ENCODE assay signal across 18 cellular contexts in the genomic region with DNA sequence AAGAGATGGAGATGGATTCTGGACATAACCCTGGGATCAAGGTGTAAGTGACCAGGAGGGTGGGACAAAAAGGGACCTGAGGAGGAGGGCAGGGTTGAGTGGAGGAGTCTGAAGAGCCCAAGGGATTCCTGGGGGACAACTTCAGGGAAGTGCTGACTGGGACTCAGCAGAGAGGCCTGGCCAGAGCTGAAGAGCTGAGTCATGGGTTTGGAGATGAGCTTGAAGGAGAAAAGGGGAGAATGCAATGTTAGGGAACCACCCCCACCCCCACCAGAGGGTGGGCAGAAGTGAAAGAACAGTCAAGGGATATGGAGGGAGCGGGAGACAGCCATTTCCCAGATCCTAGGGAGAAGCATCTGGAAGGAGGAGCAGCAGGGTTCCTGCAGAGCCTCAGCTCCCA. TPM values are rescaled to one million over a fixed set of nuclear protein-coding genes. Genes with fewer than 3 reads are reported as not detected.
A peak's percentile ranks its signal among the peaks of the same experiment; 100 is the strongest.
DNase-seq lines count a peak whose midpoint lies in the region; ATAC-seq, FAIRE-seq and TF ChIP-seq lines count a peak whose summit lies in the region.
"Had no signal": no experiment of that assay in that cellular context is flagged by ENCODE, and none has a peak within 500 bp of the region (broad histone marks: within the 10 kb centered on the region; RNA-seq: fewer than 3 reads in every experiment).

No MANE protein-coding gene starts in this region.

- TF ChIP-seq RAD21 in IMR-90 (IDR thresholded peaks at IDR 0.05; ENCODE audit: low read length) (no peak), K562 (CRISPR knock-in tag; conservative IDR thresholded peaks at IDR 0.05 in 1 of 2, IDR thresholded peaks at IDR 0.05 in 1 of 2) (no peak)

- peak overlapping the region; percentile 40 for H3K27ac Mint-ChIP-seq in activated CD4-positive, alpha-beta memory T cell treated with anti-CD3 and anti-CD28 coated beads for 36 hours
- no peak overlapping the region for H3K27ac Mint-ChIP-seq in activated CD4-positive, alpha-beta memory T cell treated with anti-CD3 and anti-CD28 coated beads, Interleukin-2, amount 10 ng/mL, durations not matched to agents 7 days and 5 days

- no peaks in the 10 kb centered on the region for H3K36me3 ChIP-seq in IMR-90 (ENCODE audit: control insufficient read depth, insufficient read depth, low read length)
- no peaks in the 10 kb centered on the region for H3K36me3 ChIP-seq in K562 (ENCODE audit: control insufficient read depth, insufficient read depth, low read length)
- no peaks in the 10 kb centered on the region for H3K36me3 ChIP-seq in neuronal stem cell (replicated peaks in 1 of 2; ENCODE audit: control insufficient read depth in 2 of 2, insufficient read depth in 2 of 2, low read length in 2 of 2)

- intact Hi-C loops in activated CD4-positive, alpha-beta memory T cell treated with anti-CD3 and anti-CD28 coated beads for 36 hours (cut with micrococcal nuclease) = no loop called here
- intact Hi-C loops in IMR-90 (cut with micrococcal nuclease) (no loop called here), K562 (cut with micrococcal nuclease) (no loop called here)

- in situ Hi-C loops in IMR-90 (cut with MboI; ENCODE audit: low sequenced_read_pairs) (no loop called here), K562 (cut with MboI) (no loop called here)

- no peak overlapping the region for H3K9ac ChIP-seq in IMR-90 (ENCODE audit: low read depth, low read length)
- no peak overlapping the region for H3K9ac ChIP-seq in K562 (ENCODE audit: insufficient read depth in 1 of 2, low read depth in 2 of 2, low read length in 2 of 2)
- no peak overlapping the region for H3K9ac ChIP-seq in neuronal stem cell (ENCODE audit: low read depth, low read length, poor library complexity)
- H3K9ac ChIP-seq: BLaER1 treated with 17β-estradiol and CSF1 and Interleukin-3, amounts not matched to agents 10 nM and 100 nM had no signal

- no peak overlapping the region for H3K56ac ChIP-seq in IMR-90 (ENCODE audit: extremely low read depth, insufficient read depth, low read length)

- dilution Hi-C loops in IMR-90 (cut with HindIII; ENCODE audit: low sequenced_read_pairs, unreplicated experiment) = no loop called here

- H3K79me1 ChIP-seq in IMR-90 (ENCODE audit: low read depth in 1 of 2, low read length in 2 of 2) (no peaks in the 10 kb centered on the region), neuronal stem cell (ENCODE audit: low read depth, low read length) (no peaks in the 10 kb centered on the region)

- H2BK120ac ChIP-seq in IMR-90 (ENCODE audit: low read depth, low read length) (no peak overlapping the region), neuronal stem cell (ENCODE audit: low read depth, low read length) (no peak overlapping the region)

- POLR2A ChIA-PET in activated CD4-positive, alpha-beta memory T cell treated with anti-CD3 and anti-CD28 coated beads for 36 hours (lab: Charles Lee) = no interaction called here
- POLR2A ChIA-PET in activated CD4-positive, alpha-beta memory T cell treated with anti-CD3 and anti-CD28 coated beads, Interleukin-2, amount 10 ng/mL, durations not matched to agents 7 days and 5 days (lab: Charles Lee) = no interaction called here
- POLR2A ChIA-PET in IMR-90 (lab: Charles Lee; ENCODE audit: unreplicated experiment) = no interaction called here
- POLR2A ChIA-PET in K562 (lab: Yijun Ruan, JAX) = no interaction called here

- peaks cover 41% of the 10 kb centered on the region for H3K4me1 Mint-ChIP-seq in activated CD4-positive, alpha-beta memory T cell treated with anti-CD3 and anti-CD28 coated beads for 36 hours (ENCODE audit: low read depth)
- H3K4me1 Mint-ChIP-seq in activated CD4-positive, alpha-beta memory T cell treated with anti-CD3 and anti-CD28 coated beads, Interleukin-2, amount 10 ng/mL, durations not matched to agents 7 days and 5 days = peaks cover 6% of the 10 kb centered on the region

- ATAC-seq in IMR-90 (ENCODE audit: low read depth) = no peak
- no peak for ATAC-seq in K562
- ATAC-seq in HG02981 (IDR thresholded peaks at IDR 0.05; ENCODE audit: unreplicated experiment) = no peak
- ATAC-seq: GM12878 had no signal

- H2AFZ ChIP-seq in IMR-90 (replicated peaks; ENCODE audit: low read length, poor library complexity) = peak overlapping the region; percentile 16
- H2AFZ ChIP-seq in K562 (ENCODE audit: low read depth, low read length) = no peak overlapping the region
- no peak overlapping the region for H2AFZ ChIP-seq in neuronal stem cell (ENCODE audit: low read length)

- H4K91ac ChIP-seq in IMR-90 (ENCODE audit: insufficient read depth, low read depth, low read length) = no peak overlapping the region
- H4K91ac ChIP-seq in neuronal stem cell (ENCODE audit: low read depth, low read length, poor library complexity) = no peak overlapping the region

- no peak overlapping the region for H2AK5ac ChIP-seq in IMR-90 (ENCODE audit: low read depth, low read length)
- H2AK5ac ChIP-seq in neuronal stem cell (ENCODE audit: low read depth, low read length) = no peak overlapping the region

- no peak overlapping the region for H3K4me3 ChIP-seq in IMR-90 (ENCODE audit: insufficient read depth, low read depth, low read length)
- no peak overlapping the region for H3K4me3 ChIP-seq in K562
- no peak overlapping the region for H3K4me3 ChIP-seq in neuronal stem cell (ENCODE audit: low read length in 2 of 2)
- H3K4me3 ChIP-seq: BLaER1 treated with 17β-estradiol and CSF1 and Interleukin-3, amounts not matched to agents 10 nM and 100 nM; GM12878 had no signal

- H3K18ac ChIP-seq in IMR-90 (ENCODE audit: low read depth, low read length) = no peak overlapping the region
- no peak overlapping the region for H3K18ac ChIP-seq in neuronal stem cell (ENCODE audit: low read length)

- no peak overlapping the region for H2BK12ac ChIP-seq in neuronal stem cell (ENCODE audit: low read length)

- H2BK5ac ChIP-seq in IMR-90 (ENCODE audit: low read depth, low read length, poor library complexity, severe bottlenecking) = no peak overlapping the region
- H2BK5ac ChIP-seq in neuronal stem cell (ENCODE audit: low read length) = no peak overlapping the region

- H3K14ac ChIP-seq in IMR-90 (replicated peaks; ENCODE audit: low read depth, low read length) (no peak overlapping the region), neuronal stem cell (ENCODE audit: low read length) (no peak overlapping the region)

- CTCF ChIA-PET in activated CD4-positive, alpha-beta memory T cell treated with anti-CD3 and anti-CD28 coated beads for 36 hours (lab: Charles Lee) = no interaction called here
- CTCF ChIA-PET in activated CD4-positive, alpha-beta memory T cell treated with anti-CD3 and anti-CD28 coated beads, Interleukin-2, amount 10 ng/mL, durations not matched to agents 7 days and 5 days (lab: Charles Lee) = no interaction called here
- CTCF ChIA-PET in IMR-90 (lab: Yijun Ruan, JAX) = no interaction called here
- CTCF ChIA-PET in K562 (lab: Yijun Ruan, JAX; ENCODE audit: low intra/inter-chr PET ratio) = no interaction called here

- peak overlapping the region; percentile 34 for H2AK9ac ChIP-seq in IMR-90 (replicated peaks; ENCODE audit: low read depth, low read length, poor library complexity)

- FAIRE-seq in K562 (lab: Jason Lieb, UNC) (no peak), frontal cortex (lab: Jason Lieb, UNC) (no peak)
- FAIRE-seq: GM12878, GM18507, H54 had no signal

- no peak overlapping the region for H3K27ac ChIP-seq in IMR-90 (ENCODE audit: insufficient read depth, low read length)
- no peak overlapping the region for H3K27ac ChIP-seq in K562 (ENCODE audit: extremely low read depth, low read depth, low read length)
- no peak overlapping the region for H3K27ac ChIP-seq in neuronal stem cell (replicated peaks; ENCODE audit: low read length)
- H3K27ac ChIP-seq: BLaER1 treated with 17β-estradiol and CSF1 and Interleukin-3, amounts not matched to agents 10 nM and 100 nM had no signal

- H3K36me3 Mint-ChIP-seq in activated CD4-positive, alpha-beta memory T cell treated with anti-CD3 and anti-CD28 coated beads for 36 hours = peaks cover 8% of the 10 kb centered on the region
- H3K36me3 Mint-ChIP-seq in activated CD4-positive, alpha-beta memory T cell treated with anti-CD3 and anti-CD28 coated beads, Interleukin-2, amount 10 ng/mL, durations not matched to agents 7 days and 5 days (ENCODE audit: low read depth) = no peaks in the 10 kb centered on the region

- H3K9me3 ChIP-seq in IMR-90 (ENCODE audit: control insufficient read depth, insufficient read depth, low read length) (no peaks in the 10 kb centered on the region), K562 (replicated peaks; ENCODE audit: control insufficient read depth, insufficient read depth, low read depth, low read length) (no peaks in the 10 kb centered on the region), neuronal stem cell (replicated peaks in 1 of 2; ENCODE audit: control insufficient read depth in 2 of 2, insufficient read depth in 1 of 2, low read depth in 1 of 2, low read length in 2 of 2) (peaks cover 0 to 1% of the 10 kb centered on the region in 2 donors)
- H3K9me3 ChIP-seq: BLaER1 treated with 17β-estradiol and CSF1 and Interleukin-3, amounts not matched to agents 10 nM and 100 nM had no signal

- H3K9me1 ChIP-seq in IMR-90 (ENCODE audit: insufficient read depth, low read length) (no peaks in the 10 kb centered on the region; the same call in 1 of the 2 replicates), K562 (ENCODE audit: control insufficient read depth, insufficient read depth, low read length) (no peaks in the 10 kb centered on the region)

- H3K27me3 ChIP-seq in IMR-90 (ENCODE audit: control insufficient read depth, insufficient read depth, low read length) (no peaks in the 10 kb centered on the region), K562 (ENCODE audit: control insufficient read depth in 2 of 2, insufficient read depth in 2 of 2, low read length in 2 of 2) (peaks cover 0 to 7% of the 10 kb centered on the region in 2 experiments; a peak in 1 of 5 replicates), neuronal stem cell (ENCODE audit: control insufficient read depth in 3 of 3, insufficient read depth in 3 of 3, low read depth in 1 of 3, low read length in 3 of 3) (no peaks in the 10 kb centered on the region)
- H3K27me3 ChIP-seq: BLaER1 treated with 17β-estradiol and CSF1 and Interleukin-3, amounts not matched to agents 10 nM and 100 nM had no signal

- H3K79me2 ChIP-seq in K562 (ENCODE audit: control insufficient read depth, insufficient read depth, low read length) = no peaks in the 10 kb centered on the region

- WGBS in IMR-90 (ENCODE audit: extremely low coverage in 2 of 2, insufficient read length in 1 of 2), 2 experiments = no CpG with 5 or more reads among the region's 1 CpG
- no CpG with 5 or more reads among the region's 1 CpG for WGBS in K562 (ENCODE audit: insufficient coverage, low coverage, missing lambda C conversion rate)
- no CpG with 5 or more reads among the region's 1 CpG for WGBS in neuronal stem cell (ENCODE audit: extremely low coverage in 2 of 2, insufficient read length in 2 of 2, insufficient replicate concordance in 1 of 2), 2 donors

- TF ChIP-seq CTCF in IMR-90 (conservative IDR thresholded peaks at IDR 0.05; ENCODE audit: low read depth, low read length) = no peak
- no peak for TF ChIP-seq CTCF in K562 (IDR thresholded peaks at IDR 0.05 in 2 of 3, conservative IDR thresholded peaks at IDR 0.05 in 1 of 3; ENCODE audit: insufficient read depth in 2 of 3, low read depth in 1 of 3, low read length in 3 of 3)

- H3K23ac ChIP-seq in IMR-90 (ENCODE audit: low read depth, low read length) (no peak overlapping the region), neuronal stem cell (ENCODE audit: low read depth, low read length, poor library complexity) (peak overlapping the region; percentile 58)

- no peak overlapping the region for H2BK20ac ChIP-seq in IMR-90 (ENCODE audit: low read depth, low read length)

- BruUV-seq in IMR-90 (replicated peaks; lab: Mats Ljungman, UMichigan) (no TSS peak), K562 (replicated peaks; lab: Mats Ljungman, UMichigan) (no TSS peak)

- no peaks in the 10 kb centered on the region for H3K27me3 Mint-ChIP-seq in activated CD4-positive, alpha-beta memory T cell treated with anti-CD3 and anti-CD28 coated beads for 36 hours
- H3K27me3 Mint-ChIP-seq in activated CD4-positive, alpha-beta memory T cell treated with anti-CD3 and anti-CD28 coated beads, Interleukin-2, amount 10 ng/mL, durations not matched to agents 7 days and 5 days = no peaks in the 10 kb centered on the region
- H3K27me3 Mint-ChIP-seq: CD4-positive, CD25-positive, alpha-beta regulatory T cell had no signal

- no peak overlapping the region for H3K4me3 Mint-ChIP-seq in activated CD4-positive, alpha-beta memory T cell treated with anti-CD3 and anti-CD28 coated beads for 36 hours
- no peak overlapping the region for H3K4me3 Mint-ChIP-seq in activated CD4-positive, alpha-beta memory T cell treated with anti-CD3 and anti-CD28 coated beads, Interleukin-2, amount 10 ng/mL, durations not matched to agents 7 days and 5 days
- H3K4me3 Mint-ChIP-seq: CD4-positive, CD25-positive, alpha-beta regulatory T cell had no signal

- H3K9me3 Mint-ChIP-seq in activated CD4-positive, alpha-beta memory T cell treated with anti-CD3 and anti-CD28 coated beads for 36 hours = no peaks in the 10 kb centered on the region
- no peaks in the 10 kb centered on the region for H3K9me3 Mint-ChIP-seq in activated CD4-positive, alpha-beta memory T cell treated with anti-CD3 and anti-CD28 coated beads, Interleukin-2, amount 10 ng/mL, durations not matched to agents 7 days and 5 days

- H2BK15ac ChIP-seq in IMR-90 (ENCODE audit: low read depth, low read length) = no peak overlapping the region
- H2BK15ac ChIP-seq in neuronal stem cell (ENCODE audit: low read length) = no peak overlapping the region

- H3K4me2 ChIP-seq in IMR-90 (ENCODE audit: low read depth, low read length) (no peak overlapping the region), K562 (ENCODE audit: insufficient read depth, low read length) (no peak overlapping the region), neuronal stem cell (ENCODE audit: insufficient read depth, low read length, poor library complexity, severe bottlenecking) (no peak overlapping the region)
- H3K4me2 ChIP-seq: BLaER1 treated with 17β-estradiol and CSF1 and Interleukin-3, amounts not matched to agents 10 nM and 100 nM had no signal

- no peak overlapping the region for H4K5ac ChIP-seq in IMR-90 (ENCODE audit: low read depth, low read length)

- H3K4me1 ChIP-seq in IMR-90 (ENCODE audit: control insufficient read depth, insufficient read depth, low read length) (no peaks in the 10 kb centered on the region), K562 (replicated peaks in 1 of 2; ENCODE audit: control insufficient read depth in 2 of 2, insufficient read depth in 2 of 2, low read length in 2 of 2) (no peaks in the 10 kb centered on the region), neuronal stem cell (ENCODE audit: control insufficient read depth in 2 of 2, insufficient read depth in 1 of 2, low read depth in 1 of 2, low read length in 2 of 2) (peaks cover 0 to 2% of the 10 kb centered on the region in 2 donors)
- H3K4me1 ChIP-seq: BLaER1 treated with 17β-estradiol and CSF1 and Interleukin-3, amounts not matched to agents 10 nM and 100 nM had no signal

- H4K8ac ChIP-seq in IMR-90 (ENCODE audit: low read depth in 2 of 2, low read length in 2 of 2) = no peak overlapping the region
- no peak overlapping the region for H4K8ac ChIP-seq in neuronal stem cell (ENCODE audit: low read depth, low read length)

- no peaks in the 10 kb centered on the region for H4K20me1 ChIP-seq in IMR-90 (ENCODE audit: insufficient read depth, low read length)
- H4K20me1 ChIP-seq in K562 (replicated peaks; ENCODE audit: control insufficient read depth, insufficient read depth, low read length) = no peaks in the 10 kb centered on the region
- H4K20me1 ChIP-seq: BLaER1 treated with 17β-estradiol and CSF1 and Interleukin-3, amounts not matched to agents 10 nM and 100 nM had no signal

- TF ChIP-seq EP300 in K562 (IDR thresholded peaks at IDR 0.05; ENCODE audit: low read length) = no peak

- no peak overlapping the region for H3K4ac ChIP-seq in IMR-90 (ENCODE audit: low read depth, low read length)
- no peak overlapping the region for H3K4ac ChIP-seq in neuronal stem cell (ENCODE audit: low read length)

- no peak for DNase-seq in activated CD4-positive, alpha-beta memory T cell treated with anti-CD3 and anti-CD28 coated beads for 36 hours
- DNase-seq in activated CD4-positive, alpha-beta memory T cell treated with anti-CD3 and anti-CD28 coated beads, Interleukin-2, amount 10 ng/mL, durations not matched to agents 7 days and 5 days = no peak
- DNase-seq in IMR-90 (no peak), K562 (ENCODE audit: extremely low read depth in 1 of 4, low spot score in 3 of 4) (no peak), neuronal stem cell (ENCODE audit: low spot score) (no peak), frontal cortex (ENCODE audit: low spot score in 2 of 2) (no peak), NOMO-1 treated with DMSO at 0.1 percent for 48 hours (lab: John Stamatoyannopoulos, UW; ENCODE audit: unreplicated experiment) (no peak)
- DNase-seq: 8988T; ACHN; CD4-positive, CD25-positive, alpha-beta regulatory T cell; DMS53 had no signal

- TF ChIP-seq POLR2A in IMR-90 (IDR thresholded peaks at IDR 0.05; ENCODE audit: low read depth, low read length) (no peak), K562 (conservative IDR thresholded peaks at IDR 0.05) (no peak)

RNA-seq across cellular contexts. Expression of a gene that starts 55.2 kb away (rescaled TPM):
- total RNA-seq in activated CD4-positive, alpha-beta memory T cell treated with anti-CD3 and anti-CD28 coated beads for 36 hours = 1 to 10 TPM; 6.7 to 6.9 TPM
- not detected for total RNA-seq in activated CD4-positive, alpha-beta memory T cell treated with anti-CD3 and anti-CD28 coated beads, Interleukin-2, amount 10 ng/mL, durations not matched to agents 7 days and 5 days
- not detected in 2 replicates for total RNA-seq in IMR-90 (2012; rRNA removed)
- not detected in 2 replicates for polyA plus RNA-seq in IMR-90 (2012; rRNA removed)
- polyA plus RNA-seq in IMR-90 (2012; cell fraction: cytosol; rRNA removed) = 0.01 TPM in 1 of 2 replicates, not detected in the other
- polyA plus RNA-seq in IMR-90 (2012; cell fraction: nucleus; rRNA removed; ENCODE audit: low replicate concordance) = not detected in 2 replicates
- total RNA-seq in K562 (2011; cell fraction: chromatin; rRNA removed; ENCODE audit: low replicate concordance) = not detected in 2 replicates
- not detected in 2 replicates for total RNA-seq in K562 (2011; cell fraction: nucleolus; rRNA removed)
- not detected in 2 replicates for total RNA-seq in K562 (2011; cell fraction: nucleoplasm; rRNA removed)
- total RNA-seq in K562 (2014; rRNA removed) = not detected in 2 replicates
- total RNA-seq in K562 (2014; rRNA removed; fragmentation: Illumina TruSeq; extraction: Trizol) = not detected in 2 replicates
- not detected in 2 replicates for total RNA-seq in K562 (2015; rRNA removed; fragmentation: Illumina TruSeq; extraction: Trizol)
- total RNA-seq in K562 (2021) = not detected in 2 replicates
- not detected in 2 replicates for polyA plus RNA-seq in K562 (2011; rRNA removed)
- polyA plus RNA-seq in K562 (2011; cell fraction: cytosol; rRNA removed) = not detected in 2 replicates
- polyA plus RNA-seq in K562 (2011; cell fraction: nucleus; rRNA removed) = not detected in 2 replicates
- not detected in 2 replicates for polyA plus RNA-seq in K562 (2012)
- not detected in 2 replicates for polyA plus RNA-seq in K562 (2014; fragmentation: Illumina TruSeq; extraction: Trizol)
- not detected for polyA plus RNA-seq in K562 (2014; fragmentation: Nextera tagmentation; extraction: Ambion mirVana)
- not detected in 2 replicates for polyA plus RNA-seq in K562 (2014; rRNA removed)
- polyA minus RNA-seq in K562 (2011; rRNA and poly(A)+ RNA removed) = not detected in 2 replicates
- not detected in 2 replicates for polyA minus RNA-seq in K562 (2011; cell fraction: cytosol; rRNA and poly(A)+ RNA removed)
- polyA minus RNA-seq in K562 (2011; cell fraction: nucleus; rRNA and poly(A)+ RNA removed) = not detected in 2 replicates
- polyA plus RNA-seq in neuronal stem cell (2013, experiment 1 of 2) = 0.74 TPM
- 0.71 TPM for polyA plus RNA-seq in neuronal stem cell (2013, experiment 2 of 2)
- 8.6 TPM for total RNA-seq in frontal cortex
- total RNA-seq: Daoy, HT1080 had no signal
- polyA plus RNA-seq: CD4-positive, CD25-positive, alpha-beta regulatory T cell had no signal
